Comparison of ENCODE assay signal across 9 cellular contexts in genomic region chr6:163418273-163419029, GRCh38. TPM values are rescaled to one million over a fixed set of nuclear protein-coding genes. Genes with fewer than 3 reads are reported as not detected.
DNase-seq lines count a peak whose midpoint lies in the region; ATAC-seq and TF ChIP-seq lines count a peak whose summit lies in the region.
"Had no signal": no experiment of that assay in that cellular context is flagged by ENCODE, and none has a peak within 500 bp of the region (broad histone marks: within the 10 kb centered on the region; RNA-seq: fewer than 3 reads in every experiment).

No MANE protein-coding gene starts in this region.

- no peaks in the 10 kb centered on the region for H3K27me3 ChIP-seq in CD4-positive, alpha-beta T cell (ENCODE audit: control insufficient read depth, insufficient read depth, low read length)
- no peaks in the 10 kb centered on the region for H3K27me3 ChIP-seq in SJCRH30
- H3K27me3 ChIP-seq in prostate gland (replicated peaks; ENCODE audit: insufficient read depth) = no peaks in the 10 kb centered on the region

- H3K4me1 ChIP-seq in SJCRH30 (peaks cover 31% of the 10 kb centered on the region), prostate gland (replicated peaks) (peaks cover 6% of the 10 kb centered on the region)

- ATAC-seq in CD4-positive, alpha-beta T cell (ENCODE audit: poor library complexity) = no peak
- ATAC-seq in HG03025 (IDR thresholded peaks at IDR 0.05; ENCODE audit: low FRiP score, unreplicated experiment) = no peak

- peak overlapping the region; percentile 95 for H3K4me3 ChIP-seq in SJCRH30
- H3K4me3 ChIP-seq in foreskin fibroblast (ENCODE audit: low read depth in 1 of 2, low read length in 2 of 2) = peak overlapping the region; percentile 1 to 84
- H3K4me3 ChIP-seq in prostate gland = no peak overlapping the region

- POLR2A ChIA-PET in CD4-positive, alpha-beta T cell (lab: Charles Lee) = no interaction called here

- H3K27ac Mint-ChIP-seq in CD4-positive, alpha-beta T cell = no peak overlapping the region

- peak overlapping the region; percentile 46 for H3K4me3 Mint-ChIP-seq in CD4-positive, alpha-beta T cell

- no peak for TF ChIP-seq CTCF in CD4-positive, alpha-beta T cell (IDR thresholded peaks at IDR 0.05)
- TF ChIP-seq CTCF in foreskin fibroblast (IDR thresholded peaks at IDR 0.05; ENCODE audit: low read depth, low read length) = no peak
- TF ChIP-seq CTCF in prostate gland (IDR thresholded peaks at IDR 0.05) = no peak

- H3K36me3 ChIP-seq in SJCRH30 (peaks cover 11% of the 10 kb centered on the region), prostate gland (no peaks in the 10 kb centered on the region)

- CTCF ChIA-PET in CD4-positive, alpha-beta T cell (lab: Charles Lee) = interaction anchor here (1.5 kb wide), 1 partner anchor 32 kb away, joined by 3 read pairs; no protein-coding TSS in a partner anchor

- no peaks in the 10 kb centered on the region for H3K9me3 Mint-ChIP-seq in CD4-positive, alpha-beta T cell

- no peaks in the 10 kb centered on the region for H3K27me3 Mint-ChIP-seq in CD4-positive, alpha-beta T cell

- intact Hi-C loops in CD4-positive, alpha-beta T cell (cut with DNase I, micrococcal nuclease) = loop anchor here (5.0 to 10.0 kb wide), 2 partner anchors 134 to 694 kb away; partner anchors contain the start of genes PACRG (in 1 of the 2) and PRKN (in 1 of the 2)
- intact Hi-C loops in prostate gland (cut with DNase I) = loop anchor here (5.0 kb wide), 1 partner anchor 1509 kb away; no protein-coding TSS in a partner anchor

- no peak overlapping the region for H3K27ac ChIP-seq in CD4-positive, alpha-beta T cell (ENCODE audit: low read depth, low read length)
- H3K27ac ChIP-seq in SJCRH30 = peak overlapping the region; percentile 73
- H3K27ac ChIP-seq in prostate gland = peak overlapping the region; percentile 43 to 99

- peaks cover 51% of the 10 kb centered on the region for H3K4me1 Mint-ChIP-seq in CD4-positive, alpha-beta T cell (ENCODE audit: low read depth)

- WGBS in prostate gland = 34% methylated on average over 5 of the region's 5 CpGs

- H3K9me3 ChIP-seq in CD4-positive, alpha-beta T cell (ENCODE audit: control insufficient read depth, low read length) = no peaks in the 10 kb centered on the region
- H3K9me3 ChIP-seq in SJCRH30 (replicated peaks) (no peaks in the 10 kb centered on the region), prostate gland (no peaks in the 10 kb centered on the region)

- no peak for DNase-seq in CD4-positive, alpha-beta T cell
- DNase-seq in SJCRH30 (no peak), foreskin fibroblast (no peak), prostate gland (ENCODE audit: low spot score) (no peak), COLO829 (ENCODE audit: low spot score) (no peak), MV-4-11 (lab: John Stamatoyannopoulos, UW) (no peak)
- no peak for DNase-seq in effector CD4-positive, alpha-beta T cell
- DNase-seq: NCI-H510A treated with DMSO at 0.1 percent for 48 hours had no signal

- peaks cover 6% of the 10 kb centered on the region for H3K36me3 Mint-ChIP-seq in CD4-positive, alpha-beta T cell (ENCODE audit: low read depth)

- TF ChIP-seq POLR2A in prostate gland (IDR thresholded peaks at IDR 0.05) = no peak

RNA-seq across cellular contexts. Expression of gene QKI, which starts 3.9 kb away (rescaled TPM):
- total RNA-seq in CD4-positive, alpha-beta T cell = 10 to 100 TPM; 60.7 to 67.3 TPM
- 224 and 254 TPM in 2 replicates for total RNA-seq in SJCRH30 (2014; rRNA removed; shearing (Covaris generic))
- total RNA-seq in prostate gland = 100 to 1,000 TPM in 1 of 2 donors, 10 to 100 TPM in 1; 63.0 to 316 TPM

Comparison
In these comparisons a context has a peak if more than half of its experiments do, and no peak if none do; other contexts are left out.
1. H3K4me3 ChIP-seq: peak in SJCRH30 (single experiment) and foreskin fibroblast (2 of 2); none in prostate gland (0 of 2).